In the genomic region with DNA sequence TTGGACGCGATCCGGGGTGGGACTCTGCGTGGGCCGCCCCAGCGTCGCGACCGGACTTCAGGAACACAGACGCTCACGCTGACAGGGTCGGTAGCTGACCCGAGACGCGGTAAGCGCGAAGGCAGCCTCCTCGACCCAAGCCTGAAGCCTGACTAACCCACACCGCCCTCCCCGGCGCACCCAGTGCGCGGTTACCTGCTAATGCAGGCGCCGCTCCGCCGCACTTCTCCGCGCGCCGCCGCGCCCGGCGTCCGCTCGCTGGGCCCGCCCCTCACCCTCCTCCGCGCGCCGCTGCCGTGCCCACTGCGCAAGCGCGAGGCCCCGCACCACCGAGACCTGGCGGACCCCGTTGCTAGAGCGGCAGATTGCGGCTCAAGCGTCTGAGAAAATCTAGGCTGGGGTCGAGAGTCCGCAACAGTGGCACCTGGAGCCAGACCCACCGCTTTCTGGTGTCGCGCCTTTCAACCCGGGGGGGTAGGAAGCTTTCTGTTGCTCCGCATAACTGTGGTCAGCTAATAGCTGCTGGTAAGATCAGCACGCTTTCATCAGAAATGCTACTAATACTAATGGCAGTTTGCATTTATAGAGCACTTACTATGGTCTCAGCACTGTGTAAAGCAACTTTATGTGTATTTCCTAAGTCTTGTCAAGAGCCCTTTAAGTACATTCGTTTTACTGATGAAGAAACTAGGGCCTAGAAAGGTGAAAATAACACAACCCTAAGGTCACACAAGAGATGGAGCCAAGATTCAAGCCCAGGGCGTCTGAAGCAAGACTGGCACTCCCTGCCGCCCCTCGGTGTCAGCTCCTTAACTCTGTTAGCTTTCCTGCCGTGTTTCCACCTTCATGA, we compare ENCODE assay signal across 8 cellular contexts. TPM values are rescaled to one million over a fixed set of nuclear protein-coding genes. Genes with fewer than 3 reads are reported as not detected.
DNase-seq lines count a peak whose midpoint lies in the region; ATAC-seq and TF ChIP-seq lines count a peak whose summit lies in the region.

A gene with protein sequence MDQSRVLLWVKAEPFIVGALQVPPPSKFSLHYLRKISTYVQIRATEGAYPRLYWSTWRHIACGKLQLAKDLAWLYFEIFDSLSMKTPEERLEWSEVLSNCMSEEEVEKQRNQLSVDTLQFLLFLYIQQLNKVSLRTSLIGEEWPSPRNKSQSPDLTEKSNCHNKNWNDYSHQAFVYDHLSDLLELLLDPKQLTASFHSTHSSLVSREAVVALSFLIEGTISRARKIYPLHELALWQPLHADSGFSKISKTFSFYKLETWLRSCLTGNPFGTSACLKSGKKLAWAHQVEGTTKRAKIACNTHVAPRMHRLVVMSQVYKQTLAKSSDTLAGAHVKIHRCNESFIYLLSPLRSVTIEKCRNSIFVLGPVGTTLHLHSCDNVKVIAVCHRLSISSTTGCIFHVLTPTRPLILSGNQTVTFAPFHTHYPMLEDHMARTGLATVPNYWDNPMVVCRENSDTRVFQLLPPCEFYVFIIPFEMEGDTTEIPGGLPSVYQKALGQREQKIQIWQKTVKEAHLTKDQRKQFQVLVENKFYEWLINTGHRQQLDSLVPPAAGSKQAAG (minus strand): TSS at position 268 of the 850 bp plus-strand sequence. CDS start 3,010 bp downstream, outside the sequence.

- peaks cover 18% of the 10 kb centered on the region for H3K36me3 Mint-ChIP-seq in natural killer cell treated with Interleukin-12 subunit alpha and Interleukin-12 subunit beta and Interleukin-15 and Interleukin-18, amount 100 ng/mL, for 72 hours

- DNase-seq in EL (peak; percentile 86), H4 (ENCODE audit: low spot score) (peak; percentile 83), LoVo (ENCODE audit: low spot score) (peak; percentile 88), RWPE2 (ENCODE audit: low spot score) (peak; percentile 81), fibroblast of pulmonary artery (ENCODE audit: low read depth) (peak; percentile 91)
- peak; percentile 97 for DNase-seq in activated effector memory CD4-positive, alpha-beta T cell treated with Interleukin-2 at 50 U/mL for 16 hours
- peak; percentile 94 for DNase-seq in natural killer cell treated with Interleukin-12 subunit alpha and Interleukin-12 subunit beta and Interleukin-15 and Interleukin-18, amount 100 ng/mL, for 72 hours (ENCODE audit: low spot score)
- peak; percentile 87 for DNase-seq in stimulated activated naive CD4-positive, alpha-beta T cell treated with Interleukin-2 at 50 U/mL for 16 hours (lab: John Stamatoyannopoulos, UW)

- ATAC-seq in RWPE2 (ENCODE audit: low read depth): peak; percentile 55
- peak; percentile 80 to 83 for ATAC-seq in natural killer cell treated with Interleukin-12 subunit alpha and Interleukin-12 subunit beta and Interleukin-15 and Interleukin-18, amount 100 ng/mL, for 72 hours

- H3K27me3 ChIP-seq in RWPE2 (ENCODE audit: insufficient read depth, poor library complexity, severe bottlenecking): no peaks in the 10 kb centered on the region

- H3K4me1 Mint-ChIP-seq in natural killer cell treated with Interleukin-12 subunit alpha and Interleukin-12 subunit beta and Interleukin-15 and Interleukin-18, amount 100 ng/mL, for 72 hours (ENCODE audit: low read depth in 2 of 2): peaks cover 43 to 55% of the 10 kb centered on the region in 2 donors

- H3K4me3 ChIP-seq in RWPE2 (ENCODE audit: severe bottlenecking) (peak within 1 kb of the TSS; percentile 77), fibroblast of pulmonary artery (replicated peaks; ENCODE audit: low read depth, low read length) (peak within 1 kb of the TSS; percentile 98)

- TF ChIP-seq CTCF in RWPE2 (IDR thresholded peaks at IDR 0.05; ENCODE audit: poor library complexity, severe bottlenecking): no peak
- TF ChIP-seq CTCF in fibroblast of pulmonary artery (IDR thresholded peaks at IDR 0.05; ENCODE audit: low read length, missing control alignments): no peak

- no peaks in the 10 kb centered on the region for H3K27me3 Mint-ChIP-seq in natural killer cell treated with Interleukin-12 subunit alpha and Interleukin-12 subunit beta and Interleukin-15 and Interleukin-18, amount 100 ng/mL, for 72 hours

- peak within 1 kb of the TSS; percentile 100 for H3K4me3 Mint-ChIP-seq in natural killer cell treated with Interleukin-12 subunit alpha and Interleukin-12 subunit beta and Interleukin-15 and Interleukin-18, amount 100 ng/mL, for 72 hours

- H3K36me3 ChIP-seq in RWPE2 (ENCODE audit: low read depth): peaks cover 29% of the 10 kb centered on the region

- peaks cover 10% of the 10 kb centered on the region for H3K4me1 ChIP-seq in RWPE2 (ENCODE audit: insufficient read depth, poor library complexity, severe bottlenecking)

- no peaks in the 10 kb centered on the region for H3K9me3 ChIP-seq in RWPE2 (ENCODE audit: severe bottlenecking)

- no peaks in the 10 kb centered on the region for H3K9me3 Mint-ChIP-seq in natural killer cell treated with Interleukin-12 subunit alpha and Interleukin-12 subunit beta and Interleukin-15 and Interleukin-18, amount 100 ng/mL, for 72 hours

- H3K27ac Mint-ChIP-seq in natural killer cell treated with Interleukin-12 subunit alpha and Interleukin-12 subunit beta and Interleukin-15 and Interleukin-18, amount 100 ng/mL, for 72 hours: peak within 1 kb of the TSS; percentile 83 to 95

- H3K27ac ChIP-seq in RWPE2 (ENCODE audit: poor library complexity, severe bottlenecking): peak within 1 kb of the TSS; percentile 59

RNA-seq across cellular contexts. Expression of the gene that starts here (rescaled TPM):
- 21.4 and 25.5 TPM in 2 replicates for total RNA-seq in H4 (2014; rRNA removed; shearing (Covaris generic))
- 10 to 100 TPM; 16.3 to 21.8 TPM for total RNA-seq in natural killer cell treated with Interleukin-12 subunit alpha and Interleukin-12 subunit beta and Interleukin-15 and Interleukin-18, amount 100 ng/mL, for 72 hours

Comparison
In these comparisons a context has a peak if more than half of its experiments do, and no peak if none do; other contexts are left out.
1. Peak in every context shown above with its lines: DNase-seq, ATAC-seq, H3K4me3 ChIP-seq and H3K27ac ChIP-seq.